17 cellular contexts compared by ENCODE assay signal in the genomic region with DNA sequence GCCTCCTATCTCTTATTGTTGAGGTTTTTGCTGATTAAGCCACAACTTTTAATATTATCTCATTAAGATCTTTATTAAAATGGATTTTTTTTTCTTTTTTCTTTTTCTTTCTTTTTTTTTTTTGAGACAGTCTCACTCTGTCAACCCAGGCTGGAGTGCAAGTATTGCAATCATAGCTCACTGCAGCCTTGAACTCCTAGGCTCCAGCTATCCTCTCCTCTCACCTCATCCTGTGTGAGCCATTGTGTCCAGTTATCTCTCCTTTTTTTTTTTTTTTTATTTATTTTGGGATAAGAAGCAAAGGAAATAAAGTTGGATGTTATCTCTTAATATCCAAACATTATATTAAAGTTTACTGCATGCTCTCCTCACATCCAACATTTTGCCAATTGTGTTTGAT.
"Had no signal": no experiment of that assay in that cellular context is flagged by ENCODE, and none has a peak within 500 bp of the region (broad histone marks: within the 10 kb centered on the region; RNA-seq: fewer than 3 reads in every experiment).

No MANE protein-coding gene starts in this region.

- H3K9me3 Mint-ChIP-seq: activated naive CD4-positive, alpha-beta T cell treated with anti-CD3 and anti-CD28 coated beads, Interleukin-2, amount 50 U/mL, for 72 hours; activated T-cell treated with anti-CD3 and anti-CD28 coated beads, Interleukin-2, amount 50 U/mL, for 24 hours; neural crest cell; stimulated activated naive CD8-positive, alpha-beta T cell treated with anti-CD3 and anti-CD28 coated beads, Interleukin-15, Interleukin-2, amounts not matched to agents 100 ng/mL and 50 ng/mL, for 24 hours; type B pancreatic cell had no signal

- H3K27ac Mint-ChIP-seq: activated naive CD4-positive, alpha-beta T cell treated with anti-CD3 and anti-CD28 coated beads, Interleukin-2, amount 50 U/mL, for 72 hours; activated T-cell treated with anti-CD3 and anti-CD28 coated beads, Interleukin-2, amount 50 U/mL, for 24 hours; stimulated activated naive CD8-positive, alpha-beta T cell treated with anti-CD3 and anti-CD28 coated beads, Interleukin-15, Interleukin-2, amounts not matched to agents 100 ng/mL and 50 ng/mL, for 24 hours had no signal

- H3K27me3 Mint-ChIP-seq: activated T-cell treated with anti-CD3 and anti-CD28 coated beads, Interleukin-2, amount 50 U/mL, for 24 hours; stimulated activated naive CD8-positive, alpha-beta T cell treated with anti-CD3 and anti-CD28 coated beads, Interleukin-15, Interleukin-2, amounts not matched to agents 100 ng/mL and 50 ng/mL, for 24 hours; type B pancreatic cell had no signal

- H3K4me3 Mint-ChIP-seq: activated T-cell treated with anti-CD3 and anti-CD28 coated beads, Interleukin-2, amount 50 U/mL, for 24 hours; neural crest cell; stimulated activated naive CD8-positive, alpha-beta T cell treated with anti-CD3 and anti-CD28 coated beads, Interleukin-15, Interleukin-2, amounts not matched to agents 100 ng/mL and 50 ng/mL, for 24 hours; type B pancreatic cell had no signal

- H3K4me3 ChIP-seq: body of pancreas, colonic mucosa, esophagus squamous epithelium, spleen, suprapubic skin had no signal

- H3K36me3 ChIP-seq: colonic mucosa had no signal

- H3K9me3 ChIP-seq: body of pancreas, colonic mucosa, esophagus squamous epithelium, spleen, suprapubic skin had no signal

- H3K27me3 ChIP-seq: body of pancreas, colonic mucosa, esophagus squamous epithelium, spleen, suprapubic skin had no signal

- DNase-seq: activated CD4-positive, alpha-beta T cell treated with anti-CD3 and anti-CD28 coated beads for 1 hour; activated CD4-positive, alpha-beta T cell treated with anti-CD3 and anti-CD28 coated beads, Interleukin-2, amount 50 U/mL, for 48 hours; activated effector memory CD4-positive, alpha-beta T cell treated with Interleukin-2 at 50 U/mL for 16 hours; activated T-cell treated with anti-CD3 and anti-CD28 coated beads, Interleukin-2, amount 50 U/mL, for 24 hours; amniotic stem cell; body of pancreas; central memory CD4-positive, alpha-beta T cell; colonic mucosa; esophagus squamous epithelium; kidney glomerular epithelial cell; spleen had no signal

- H3K4me1 ChIP-seq: colonic mucosa had no signal

- H3K27ac ChIP-seq: body of pancreas, colonic mucosa, spleen, suprapubic skin had no signal

- ATAC-seq: activated naive CD4-positive, alpha-beta T cell treated with anti-CD3 and anti-CD28 coated beads, Interleukin-2, amount 50 U/mL, for 72 hours; body of pancreas; sciatic nerve had no signal
